In the genomic region with DNA sequence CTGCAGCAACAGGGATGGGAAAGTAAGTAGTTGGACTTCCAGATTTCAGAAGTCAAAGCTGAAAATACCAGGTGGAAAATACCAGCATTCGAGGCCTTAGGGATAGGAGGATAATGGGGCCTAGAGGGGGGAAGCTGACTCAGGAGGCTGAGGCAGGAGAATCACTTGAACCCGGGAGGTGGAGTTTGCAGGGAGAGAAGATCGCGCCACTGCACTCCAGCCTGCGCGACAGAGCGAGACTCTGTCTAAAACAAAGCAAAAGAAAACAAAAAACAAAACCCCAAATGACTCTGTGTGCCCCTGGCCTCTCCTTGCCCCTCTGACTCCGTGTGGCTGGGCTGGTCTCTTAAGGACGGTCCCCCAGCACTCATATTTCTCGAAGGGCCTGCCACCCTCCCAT, we compare ENCODE assay signal across 9 cellular contexts. TPM values are rescaled to one million over a fixed set of nuclear protein-coding genes. Genes with fewer than 3 reads are reported as not detected.
DNase-seq lines count a peak whose midpoint lies in the region; ATAC-seq, FAIRE-seq and TF ChIP-seq lines count a peak whose summit lies in the region.
"Had no signal": no experiment of that assay in that cellular context is flagged by ENCODE, and none has a peak within 500 bp of the region (broad histone marks: within the 10 kb centered on the region; RNA-seq: fewer than 3 reads in every experiment).

No MANE protein-coding gene starts in this region.

- TF ChIP-seq EP300 in sigmoid colon (IDR thresholded peaks at IDR 0.05), result no peak

- H3K4me3 Mint-ChIP-seq in activated B cell treated with CpG ODN at 0.5 μM for 24 hours, result peak overlapping the region; percentile 85

- FAIRE-seq in GM12891 (lab: Jason Lieb, UNC), result no peak

- CTCF ChIA-PET in activated B cell treated with CpG ODN at 0.5 μM for 24 hours (lab: Charles Lee), result interaction anchor here (1.5 to 1.6 kb wide), 3 partner anchors 11 to 87 kb away, joined by 6 to 8 read pairs (median 8); partner anchors contain the start of gene NTRK1

- no peaks in the 10 kb centered on the region for H3K9me3 ChIP-seq in sigmoid colon

- peaks cover 32% of the 10 kb centered on the region for H3K4me1 Mint-ChIP-seq in activated B cell treated with CpG ODN at 0.5 μM for 24 hours

- H3K36me3 Mint-ChIP-seq in activated B cell treated with CpG ODN at 0.5 μM for 24 hours (ENCODE audit: low read depth), result no peaks in the 10 kb centered on the region

- TF ChIP-seq POLR2A in sigmoid colon (IDR thresholded peaks at IDR 0.05) (no peak), GM12891 (IDR thresholded peaks at IDR 0.05; ENCODE audit: low read depth, low read length) (no peak)

- DNase-seq in H7 (no peak), activated B cell treated with CpG ODN at 0.5 μM for 24 hours (no peak), foreskin keratinocyte (no peak), sigmoid colon (no peak), GM12891 (ENCODE audit: insufficient read length, low spot score) (no peak)

- peaks cover 47% of the 10 kb centered on the region for H3K27me3 ChIP-seq in H7 (ENCODE audit: control insufficient read depth, insufficient read depth, low read length)
- H3K27me3 ChIP-seq in foreskin keratinocyte, result no peaks in the 10 kb centered on the region
- H3K27me3 ChIP-seq in sigmoid colon, result peaks cover 0 to 16% (median 0%) of the 10 kb centered on the region in 3 donors

- no peak overlapping the region for H3K27ac Mint-ChIP-seq in activated B cell treated with CpG ODN at 0.5 μM for 24 hours

- 33 to 54% methylated on average over 10 of the region's 10 CpGs for WGBS in sigmoid colon, 2 donors

- ATAC-seq in activated B cell treated with CpG ODN at 0.5 μM for 24 hours (ENCODE audit: low read depth) (no peak), foreskin keratinocyte (no peak), GM21381 (IDR thresholded peaks at IDR 0.05; ENCODE audit: unreplicated experiment) (no peak), GM19463 (IDR thresholded peaks at IDR 0.05; ENCODE audit: unreplicated experiment) (no peak), HG03520 (IDR thresholded peaks at IDR 0.05; ENCODE audit: unreplicated experiment) (no peak)

- peak overlapping the region; percentile 43 for H3K27ac ChIP-seq in foreskin keratinocyte
- H3K27ac ChIP-seq in sigmoid colon, result peak overlapping the region in 2 of 4 donors; percentile 57 to 66

- no peaks in the 10 kb centered on the region for H3K9me3 Mint-ChIP-seq in activated B cell treated with CpG ODN at 0.5 μM for 24 hours

- no peaks in the 10 kb centered on the region for H3K27me3 Mint-ChIP-seq in activated B cell treated with CpG ODN at 0.5 μM for 24 hours

- TF ChIP-seq CTCF in activated B cell treated with CpG ODN at 0.5 μM for 24 hours (IDR thresholded peaks at IDR 0.05), result no peak
- no peak for TF ChIP-seq CTCF in foreskin keratinocyte (conservative IDR thresholded peaks at IDR 0.05)
- TF ChIP-seq CTCF in sigmoid colon (IDR thresholded peaks at IDR 0.05), result no peak

- H3K4me1 ChIP-seq in foreskin keratinocyte, result peaks cover 44% of the 10 kb centered on the region
- peaks cover 0 to 17% (median 13%) of the 10 kb centered on the region in 4 donors for H3K4me1 ChIP-seq in sigmoid colon

- intact Hi-C loops in activated B cell treated with CpG ODN at 0.5 μM for 24 hours (cut with micrococcal nuclease) (loop anchor here (1.0 to 5.0 kb wide), 2 partner anchors 47 to 79 kb away; partner anchors contain the start of genes NTRK1 and PEAR1), sigmoid colon (cut with DNase I) (no loop called here)

- H3K4me3 ChIP-seq in H7 (ENCODE audit: insufficient read depth, low read depth, low read length) (peak overlapping the region; percentile 59), sigmoid colon (peak overlapping the region; percentile 13 to 54 (median 45))

- POLR2A ChIA-PET in activated B cell treated with CpG ODN at 0.5 μM for 24 hours (lab: Charles Lee), result no interaction called here

- no peaks in the 10 kb centered on the region for H3K36me3 ChIP-seq in H7 (replicated peaks; ENCODE audit: control insufficient read depth, insufficient read depth, low read length)
- no peaks in the 10 kb centered on the region for H3K36me3 ChIP-seq in sigmoid colon

TF ChIP-seq in GM12891, 5 proteins besides CTCF, POLR2A, EP300 and RAD21:
- TF ChIP-seq PAX5 (IDR thresholded peaks at IDR 0.05; ENCODE audit: insufficient read depth, low read length, severe bottlenecking) (no peak), POLR2AphosphoS5 (IDR thresholded peaks at IDR 0.05; ENCODE audit: low read depth, low read length) (no peak), SPI1 (IDR thresholded peaks at IDR 0.05; ENCODE audit: low read depth, low read length) (no peak), TAF1 (IDR thresholded peaks at IDR 0.05; ENCODE audit: low read depth, low read length) (no peak), POU2F2 (IDR thresholded peaks at IDR 0.05; ENCODE audit: low read depth, low read length) (no peak)
TF ChIP-seq in GM12891: peak in this region for 0.

RNA-seq across cellular contexts. Expression of gene SH2D2A, which starts 3.4 kb away (rescaled TPM):
- total RNA-seq in H7 (2014; rRNA removed; shearing (Covaris generic)), result 4.3 and 8.4 TPM in 2 replicates
- 1.7 and 2.3 TPM in 2 replicates for total RNA-seq in activated B cell treated with CpG ODN at 0.5 μM for 24 hours
- total RNA-seq in foreskin keratinocyte, result 8.4 and 12.1 TPM in 2 replicates
- polyA plus RNA-seq in foreskin keratinocyte, result 13.7 and 17.3 TPM in 2 replicates
- 1 to 10 TPM; 1.5 to 8.2 (median 4.3) TPM for total RNA-seq in sigmoid colon
- 1 to 10 TPM in 2 of 3 donors, under 1 TPM in 1; 0.69 to 7.9 (median 1.2) TPM for polyA plus RNA-seq in sigmoid colon
- 6.8 TPM for polyA plus RNA-seq in GM12891 (2012; ENCODE audit: low read depth, missing spikeins)

RNA-seq across cellular contexts. Expression of gene INSRR, which starts 45.6 kb away (rescaled TPM):
- not detected in 2 replicates for total RNA-seq in H7 (2014; rRNA removed; shearing (Covaris generic))
- total RNA-seq in activated B cell treated with CpG ODN at 0.5 μM for 24 hours (not detected in 2 replicates), foreskin keratinocyte (not detected in 2 replicates), sigmoid colon (not detected)
- polyA plus RNA-seq in foreskin keratinocyte (not detected in 2 replicates), sigmoid colon (under 1 TPM in 1 of 3 donors, not detected in 2; 0.06 TPM)
- not detected for polyA plus RNA-seq in GM12891 (2012; ENCODE audit: low read depth, missing spikeins)
- total RNA-seq: renal cortical epithelial cell had no signal

RNA-seq across cellular contexts. Expression of gene PRCC, which starts 46.0 kb away (rescaled TPM):
- 90.6 and 107 TPM in 2 replicates for total RNA-seq in H7 (2014; rRNA removed; shearing (Covaris generic))
- total RNA-seq in activated B cell treated with CpG ODN at 0.5 μM for 24 hours (80.4 and 81.4 TPM in 2 replicates), foreskin keratinocyte (37.7 and 43.3 TPM in 2 replicates), sigmoid colon (10 to 100 TPM; 27.5 to 34.1 (median 32.4) TPM)
- polyA plus RNA-seq in foreskin keratinocyte (54.1 and 62.2 TPM in 2 replicates), sigmoid colon (10 to 100 TPM; 42.0 to 49.7 (median 48.3) TPM)
- polyA plus RNA-seq in GM12891 (2012; ENCODE audit: low read depth, missing spikeins), result 52.3 TPM

RNA-seq across cellular contexts. Expression of gene NTRK1, which starts 47.4 kb away (rescaled TPM):
- total RNA-seq in H7 (2014; rRNA removed; shearing (Covaris generic)), result 0.07 and 0.22 TPM in 2 replicates
- total RNA-seq in activated B cell treated with CpG ODN at 0.5 μM for 24 hours, result 0.11 TPM in 1 of 2 replicates, not detected in the other
- not detected in 2 replicates for total RNA-seq in foreskin keratinocyte
- 0.03 TPM in 1 of 2 replicates, not detected in the other for polyA plus RNA-seq in foreskin keratinocyte
- 1 to 10 TPM; 1.5 to 4.9 (median 3.6) TPM for total RNA-seq in sigmoid colon
- under 1 TPM in 2 of 3 donors, not detected in 1; 0.42 to 0.60 TPM for polyA plus RNA-seq in sigmoid colon
- not detected for polyA plus RNA-seq in GM12891 (2012; ENCODE audit: low read depth, missing spikeins)
- total RNA-seq: renal cortical epithelial cell had no signal
